ENCODE assay signal across 8 cellular contexts in the genomic region with DNA sequence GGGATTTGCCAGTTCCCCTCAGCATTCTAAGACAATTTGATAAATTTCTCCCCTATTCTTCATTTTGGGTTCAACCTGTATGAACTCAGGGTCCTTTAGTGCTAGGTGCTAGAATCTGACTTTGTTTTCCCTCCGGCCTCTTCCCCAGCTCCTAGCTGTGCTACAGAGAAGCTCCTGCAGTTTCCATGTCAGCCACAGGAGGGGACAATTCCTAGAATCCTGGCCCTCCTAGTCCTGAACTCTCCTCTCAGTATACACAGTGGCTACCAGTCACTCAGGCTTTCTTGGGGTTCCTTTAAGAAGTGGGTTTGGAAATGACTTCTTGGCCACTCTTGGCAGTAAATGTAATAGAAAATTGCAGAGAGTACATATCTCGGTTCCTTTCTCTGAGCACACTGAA. TPM values are rescaled to one million over a fixed set of nuclear protein-coding genes. Genes with fewer than 3 reads are reported as not detected.
DNase-seq lines count a peak whose midpoint lies in the region; ATAC-seq, FAIRE-seq and TF ChIP-seq lines count a peak whose summit lies in the region.

No MANE protein-coding gene starts in this region.

- TF ChIP-seq POLR2A in prostate gland (IDR thresholded peaks at IDR 0.05), result no peak

- H3K36me3 ChIP-seq in adipocyte (ENCODE audit: control insufficient read depth, insufficient read depth, low read length, severe bottlenecking) (no peaks in the 10 kb centered on the region), kidney (ENCODE audit: control insufficient read depth in 1 of 2, insufficient read depth in 2 of 2, low read length in 2 of 2) (no peaks in the 10 kb centered on the region), prostate gland (no peaks in the 10 kb centered on the region)

- H3K4me1 ChIP-seq in adipocyte (ENCODE audit: control insufficient read depth, insufficient read depth, low read length) (peaks cover 3% of the 10 kb centered on the region), kidney (ENCODE audit: control insufficient read depth in 1 of 2, insufficient read depth in 1 of 2, low read depth in 1 of 2, low read length in 2 of 2) (no peaks in the 10 kb centered on the region), prostate gland (replicated peaks) (no peaks in the 10 kb centered on the region)

- H3K9ac ChIP-seq in adipocyte (ENCODE audit: low read length) (no peak overlapping the region), kidney (ENCODE audit: low read length in 2 of 2) (no peak overlapping the region)

- whole genome bisulfite sequencing in prostate gland, result 78% methylated on average over 2 of the region's 2 CpGs

- no peak overlapping the region for H3K27ac ChIP-seq in kidney (ENCODE audit: low read depth in 2 of 2, low read length in 2 of 2)
- H3K27ac ChIP-seq in prostate gland, result no peak overlapping the region

- FAIRE-seq in kidney (lab: Jason Lieb, UNC), result no peak

- H3K27me3 ChIP-seq in adipocyte (replicated peaks; ENCODE audit: control insufficient read depth, insufficient read depth, low read length), result peaks cover 5% of the 10 kb centered on the region
- no peaks in the 10 kb centered on the region for H3K27me3 ChIP-seq in prostate gland (replicated peaks; ENCODE audit: insufficient read depth)

- H3K4me3 ChIP-seq in adipocyte (ENCODE audit: low read length) (no peak overlapping the region), kidney (ENCODE audit: low read length in 2 of 2) (no peak overlapping the region), prostate gland (no peak overlapping the region)

- intact Hi-C loops in kidney (cut with DNase I) (no loop called here), prostate gland (cut with DNase I) (loop anchor here (10.0 kb wide), 1 partner anchor 562 kb away; no protein-coding TSS in a partner anchor)

- TF ChIP-seq CTCF in kidney (IDR thresholded peaks at IDR 0.05; ENCODE audit: borderline replicate concordance, extremely low read depth, insufficient read depth) (peak; percentile 32), prostate gland (IDR thresholded peaks at IDR 0.05) (peak in 2 of 4 experiments; percentile 14 to 17)

- ATAC-seq in HG02759 (IDR thresholded peaks at IDR 0.05; ENCODE audit: unreplicated experiment), result no peak

- peak; percentile 59 for DNase-seq in Ammon's horn (ENCODE audit: low spot score)
- peak; percentile 54 for DNase-seq in HPDE6-E6E7 (ENCODE audit: extremely low spot score)
- DNase-seq in adipocyte (ENCODE audit: low read depth), result peak; percentile 61
- DNase-seq in kidney, result no peak
- DNase-seq in stimulated activated CD4-positive, alpha-beta T cell treated with anti-CD3 and anti-CD28 coated beads, Interleukin-15, amount 100 ng/mL, for 24 hours, result no peak
- DNase-seq in activated naive CD4-positive, alpha-beta T cell treated with anti-CD3 and anti-CD28 coated beads, Interleukin-2, amount 50 U/mL, for 16 hours, result no peak
- DNase-seq in prostate gland (ENCODE audit: low spot score), result no peak

- H3K9me3 ChIP-seq in adipocyte (ENCODE audit: control insufficient read depth, low read length) (no peaks in the 10 kb centered on the region), kidney (ENCODE audit: control insufficient read depth in 1 of 2, low read length in 2 of 2) (no peaks in the 10 kb centered on the region), prostate gland (no peaks in the 10 kb centered on the region)

RNA-seq across cellular contexts. Expression of gene CHST10, which starts 4.9 kb away (rescaled TPM):
- 7.1 TPM for total RNA-seq in kidney
- 6.2 TPM for polyA plus RNA-seq in kidney (ENCODE audit: insufficient read depth, low read depth, low replicate concordance)
- total RNA-seq in prostate gland, result 10 to 100 TPM in 1 of 2 donors, 1 to 10 TPM in 1; 10.0 to 27.7 TPM

RNA-seq across cellular contexts. Expression of gene NMS, which starts 48.0 kb away (rescaled TPM):
- total RNA-seq in kidney (not detected), prostate gland (not detected)
- polyA plus RNA-seq in kidney (ENCODE audit: insufficient read depth, low read depth, low replicate concordance), result not detected

Comparison
In these comparisons a context has a peak if more than half of its experiments do, and no peak if none do; other contexts are left out.
1. DNase-seq: peak in Ammon's horn (single experiment), HPDE6-E6E7 (single experiment) and adipocyte (single experiment); none in kidney (single experiment), stimulated activated CD4-positive, alpha-beta T cell treated with anti-CD3 and anti-CD28 coated beads, Interleukin-15, amount 100 ng/mL, for 24 hours (single experiment), activated naive CD4-positive, alpha-beta T cell treated with anti-CD3 and anti-CD28 coated beads, Interleukin-2, amount 50 U/mL, for 16 hours (single experiment) and prostate gland (single experiment).